In genomic region chr16:66927012-66927436, GRCh38 we compare ENCODE assay signal across 9 cellular contexts. TPM values are rescaled to one million over a fixed set of nuclear protein-coding genes. Genes with fewer than 3 reads are reported as not detected.
DNase-seq lines count a peak whose midpoint lies in the region; FAIRE-seq and TF ChIP-seq lines count a peak whose summit lies in the region.
"Had no signal": no experiment of that assay in that cellular context is flagged by ENCODE, and none has a peak within 500 bp of the region (broad histone marks: within the 10 kb centered on the region; RNA-seq: fewer than 3 reads in every experiment).

No MANE protein-coding gene starts in this region.

- peak; percentile 55 for DNase-seq in AG09309 (ENCODE audit: low read depth)
- DNase-seq in HFFc6, result peak; percentile 89
- peak; percentile 89 for DNase-seq in astrocyte (ENCODE audit: low read depth)
- peak; percentile 94 for DNase-seq in kidney epithelial cell (ENCODE audit: low read depth)
- DNase-seq in activated effector memory CD4-positive, alpha-beta T cell treated with anti-CD3 and anti-CD28 coated beads, Interleukin-2, amount 50 U/mL, for 16 hours, result no peak
- no peak for DNase-seq in glutamatergic neuron
- DNase-seq in stimulated activated CD4-positive, alpha-beta T cell treated with anti-CD3 and anti-CD28 coated beads, Interleukin-4, amount 100 ng/mL, for 4 hours, result no peak
- no peak for DNase-seq in inferior parietal cortex (ENCODE audit: extremely low spot score)
- DNase-seq: activated naive CD4-positive, alpha-beta T cell treated with Interleukin-2 at 50 U/mL for 16 hours had no signal

- no peaks in the 10 kb centered on the region for H3K9me3 ChIP-seq in astrocyte (ENCODE audit: insufficient read depth, low read depth, low read length)

- H3K27ac Mint-ChIP-seq in HFFc6 (peak overlapping the region; percentile 99), astrocyte (ENCODE audit: unreplicated experiment) (peak overlapping the region; percentile 93), glutamatergic neuron (ENCODE audit: unreplicated experiment) (no peak overlapping the region)

- H3K36me3 ChIP-seq in astrocyte (ENCODE audit: insufficient read depth, low read length) (peaks cover 2% of the 10 kb centered on the region), kidney epithelial cell (ENCODE audit: control insufficient read depth, insufficient read depth, low read length) (no peaks in the 10 kb centered on the region)

- H3K4me3 ChIP-seq in AG09309 (ENCODE audit: control insufficient read depth, low read depth, low read length) (no peak overlapping the region), astrocyte (ENCODE audit: insufficient read depth, low read depth, low read length) (no peak overlapping the region), kidney epithelial cell (ENCODE audit: low read depth, low read length) (no peak overlapping the region)

- H3K4me1 ChIP-seq in astrocyte (ENCODE audit: insufficient read depth, low read length), result peaks cover 34% of the 10 kb centered on the region

- H3K36me3 Mint-ChIP-seq in HFFc6 (ENCODE audit: low read depth) (peaks cover 5% of the 10 kb centered on the region), astrocyte (ENCODE audit: low read depth, unreplicated experiment) (peaks cover 5% of the 10 kb centered on the region), glutamatergic neuron (ENCODE audit: unreplicated experiment) (no peaks in the 10 kb centered on the region)

- H3K4me3 Mint-ChIP-seq in HFFc6, result peak overlapping the region; percentile 47
- H3K4me3 Mint-ChIP-seq in astrocyte (ENCODE audit: unreplicated experiment), result no peak overlapping the region
- H3K4me3 Mint-ChIP-seq in glutamatergic neuron (ENCODE audit: unreplicated experiment), result no peak overlapping the region

- peak overlapping the region; percentile 59 for H3K27ac ChIP-seq in astrocyte (ENCODE audit: low read depth, low read length)

- no peak for TF ChIP-seq CTCF in AG09309 (IDR thresholded peaks at IDR 0.05; ENCODE audit: control insufficient read depth, insufficient read depth, low read depth, low read length, missing control alignments)
- TF ChIP-seq CTCF in HFFc6 (IDR thresholded peaks at IDR 0.05), result peak; percentile 33; the same call in 1 of the 2 replicates
- no peak for TF ChIP-seq CTCF in astrocyte (IDR thresholded peaks at IDR 0.05; ENCODE audit: insufficient read depth, low read depth, low read length)
- TF ChIP-seq CTCF in kidney epithelial cell (IDR thresholded peaks at IDR 0.05; ENCODE audit: insufficient read depth, low read length, poor library complexity, severe bottlenecking), result no peak
- no peak for TF ChIP-seq CTCF in glutamatergic neuron (IDR thresholded peaks at IDR 0.05; ENCODE audit: partially characterized antibody, unreplicated experiment)

- no peaks in the 10 kb centered on the region for H3K79me2 ChIP-seq in astrocyte (ENCODE audit: insufficient read depth, low read length)

- H3K4me2 ChIP-seq in astrocyte (ENCODE audit: low read length), result peak overlapping the region; percentile 69

- peaks cover 53% of the 10 kb centered on the region for H3K4me1 Mint-ChIP-seq in HFFc6 (ENCODE audit: low read depth)
- peaks cover 29% of the 10 kb centered on the region for H3K4me1 Mint-ChIP-seq in astrocyte (ENCODE audit: low read depth, unreplicated experiment)
- peaks cover 15% of the 10 kb centered on the region for H3K4me1 Mint-ChIP-seq in glutamatergic neuron (ENCODE audit: low read depth, unreplicated experiment)

- H3K27me3 Mint-ChIP-seq in HFFc6 (ENCODE audit: insufficient read depth), result peaks cover 1% of the 10 kb centered on the region; the same call in 1 of the 2 replicates
- peaks cover 26% of the 10 kb centered on the region for H3K27me3 Mint-ChIP-seq in astrocyte (ENCODE audit: low read depth, unreplicated experiment)
- peaks cover 11% of the 10 kb centered on the region for H3K27me3 Mint-ChIP-seq in glutamatergic neuron (ENCODE audit: unreplicated experiment)

- peaks cover 29% of the 10 kb centered on the region for H4K20me1 ChIP-seq in astrocyte (ENCODE audit: insufficient read depth, low read length)

- peak; percentile 54 for FAIRE-seq in astrocyte (lab: Jason Lieb, UNC)

- peaks cover 9% of the 10 kb centered on the region for H3K27me3 ChIP-seq in astrocyte (ENCODE audit: insufficient read depth, low read length)
- H3K27me3 ChIP-seq in kidney epithelial cell (ENCODE audit: control insufficient read depth, insufficient read depth, low read length), result no peaks in the 10 kb centered on the region

- no peaks in the 10 kb centered on the region for H3K9me3 Mint-ChIP-seq in HFFc6
- no peaks in the 10 kb centered on the region for H3K9me3 Mint-ChIP-seq in astrocyte (ENCODE audit: unreplicated experiment)
- peaks cover 7% of the 10 kb centered on the region for H3K9me3 Mint-ChIP-seq in glutamatergic neuron (ENCODE audit: unreplicated experiment)

- H3K9ac ChIP-seq in astrocyte (ENCODE audit: low read length), result peak overlapping the region; percentile 36

- H2AFZ ChIP-seq in astrocyte (ENCODE audit: low read depth, low read length), result no peak overlapping the region

RNA-seq across cellular contexts. Expression of gene RRAD, which starts 1.7 kb away (rescaled TPM):
- total RNA-seq in HFFc6 (2021; fragmentation: NEBNext Ultra II Directional; extraction: Animal tissue kit (Norgen Biotek cat#: 25700)), result 1 to 10 TPM in 4 of 6 experiments, under 1 TPM in 2; 0.52 to 2.0 (median 1.5) TPM
- total RNA-seq in astrocyte (10.2 and 12.1 TPM in 2 replicates), kidney epithelial cell (32.9 and 36.8 TPM in 2 replicates), glutamatergic neuron (ENCODE audit: unreplicated experiment) (1.1 TPM)

RNA-seq across cellular contexts. Expression of gene CIAO2B, which starts 7.2 kb away (rescaled TPM):
- 100 to 1,000 TPM in 2 of 6 experiments, 10 to 100 TPM in 4; 90.9 to 108 (median 98.6) TPM for total RNA-seq in HFFc6 (2021; fragmentation: NEBNext Ultra II Directional; extraction: Animal tissue kit (Norgen Biotek cat#: 25700))
- 69.5 and 75.6 TPM in 2 replicates for total RNA-seq in astrocyte
- 156 and 164 TPM in 2 replicates for total RNA-seq in kidney epithelial cell
- total RNA-seq in glutamatergic neuron (ENCODE audit: unreplicated experiment), result 89.4 TPM

RNA-seq across cellular contexts. Expression of gene CES2, which starts 8.3 kb away (rescaled TPM):
- 10 to 100 TPM; 35.1 to 42.3 (median 40.2) TPM for total RNA-seq in HFFc6 (2021; fragmentation: NEBNext Ultra II Directional; extraction: Animal tissue kit (Norgen Biotek cat#: 25700))
- total RNA-seq in astrocyte (22.9 and 28.8 TPM in 2 replicates), kidney epithelial cell (44.4 and 48.0 TPM in 2 replicates), glutamatergic neuron (ENCODE audit: unreplicated experiment) (38.6 TPM)

RNA-seq across cellular contexts. Expression of gene CDH16, which starts 8.3 kb away (rescaled TPM):
- under 1 TPM in 1 of 6 experiments, not detected in 5; 0.09 TPM for total RNA-seq in HFFc6 (2021; fragmentation: NEBNext Ultra II Directional; extraction: Animal tissue kit (Norgen Biotek cat#: 25700))
- total RNA-seq in astrocyte (not detected in 2 replicates), kidney epithelial cell (0.33 and 5.0 TPM in 2 replicates), glutamatergic neuron (ENCODE audit: unreplicated experiment) (not detected)

RNA-seq across cellular contexts. Expression of gene CES3, which starts 34.0 kb away (rescaled TPM):
- total RNA-seq in HFFc6 (2021; fragmentation: NEBNext Ultra II Directional; extraction: Animal tissue kit (Norgen Biotek cat#: 25700)), result under 1 TPM in 5 of 6 experiments, not detected in 1; 0.06 to 0.39 (median 0.14) TPM
- total RNA-seq in astrocyte, result 0.77 and 1.5 TPM in 2 replicates
- 0.07 TPM in 1 of 2 replicates, not detected in the other for total RNA-seq in kidney epithelial cell
- total RNA-seq in glutamatergic neuron (ENCODE audit: unreplicated experiment), result 4.1 TPM

Comparison
In these comparisons a context has a peak if more than half of its experiments do, and no peak if none do; other contexts are left out.
1. DNase-seq: peak in AG09309 (single experiment), HFFc6 (single experiment), astrocyte (single experiment) and kidney epithelial cell (single experiment); none in activated effector memory CD4-positive, alpha-beta T cell treated with anti-CD3 and anti-CD28 coated beads, Interleukin-2, amount 50 U/mL, for 16 hours (single experiment), glutamatergic neuron (single experiment), stimulated activated CD4-positive, alpha-beta T cell treated with anti-CD3 and anti-CD28 coated beads, Interleukin-4, amount 100 ng/mL, for 4 hours (0 of 2) and inferior parietal cortex (single experiment).